ENCODE assay signal across 30 cellular contexts in genomic region chrX:22237479-22237878, GRCh38. TPM values are rescaled to one million over a fixed set of nuclear protein-coding genes. Genes with fewer than 3 reads are reported as not detected.
"Had no signal": no experiment of that assay in that cellular context is flagged by ENCODE, and none has a peak within 500 bp of the region (broad histone marks: within the 10 kb centered on the region; RNA-seq: fewer than 3 reads in every experiment).

No MANE protein-coding gene starts in this region.

- H3K36me3 Mint-ChIP-seq: activated naive CD4-positive, alpha-beta T cell treated with anti-CD3 and anti-CD28 coated beads, Interleukin-2, amount 10 ng/mL, durations not matched to agents 7 days and 5 days; natural killer cell treated with Interleukin-12 subunit alpha and Interleukin-12 subunit beta and Interleukin-15 and Interleukin-18, amount 100 ng/mL, for 72 hours had no signal

- H3K27me3 Mint-ChIP-seq: activated naive CD4-positive, alpha-beta T cell treated with anti-CD3 and anti-CD28 coated beads, Interleukin-2, amount 10 ng/mL, durations not matched to agents 7 days and 5 days; activated naive CD8-positive, alpha-beta T cell treated with anti-CD3 and anti-CD28 coated beads, Interleukin-2, amount 10 ng/mL, durations not matched to agents 7 days and 5 days; stimulated activated naive CD8-positive, alpha-beta T cell treated with anti-CD3 and anti-CD28 coated beads, Interleukin-15, amount 100 ng/mL, for 72 hours; type B pancreatic cell had no signal

- H3K27me3 ChIP-seq: neutrophil, sigmoid colon, uterus had no signal

- H3K36me3 ChIP-seq: left ventricle myocardium inferior, neutrophil, pancreas, prostate gland, sigmoid colon, uterus had no signal

- H3K4me2 ChIP-seq: smooth muscle cell had no signal

- H3K9me3 Mint-ChIP-seq: activated naive CD8-positive, alpha-beta T cell treated with anti-CD3 and anti-CD28 coated beads, Interleukin-2, amount 10 ng/mL, durations not matched to agents 7 days and 5 days; stimulated activated memory B cell treated with anti-CD40 and anti-IgM and Interleukin-4, amounts not matched to agents 10 μg/mL and 1 μg/mL and 100 μg/mL, for 72 hours; stimulated activated naive CD8-positive, alpha-beta T cell treated with anti-CD3 and anti-CD28 coated beads, Interleukin-15, amount 100 ng/mL, for 72 hours; T-helper 2 cell treated with Interferon-gamma antibody and Interleukin-4, amounts not matched to agents 5 μg/mL and 100 μg/mL, for 36 hours had no signal

- H3K4me1 Mint-ChIP-seq: activated CD4-positive, alpha-beta T cell treated with anti-CD3 and anti-CD28 coated beads for 36 hours; activated naive CD4-positive, alpha-beta T cell treated with anti-CD3 and anti-CD28 coated beads, Interleukin-2, amount 10 ng/mL, durations not matched to agents 7 days and 5 days; activated naive CD8-positive, alpha-beta T cell treated with anti-CD3 and anti-CD28 coated beads, Interleukin-2, amount 10 ng/mL, durations not matched to agents 7 days and 5 days; stimulated activated memory B cell treated with anti-CD40 and anti-IgM and Interleukin-4, amounts not matched to agents 10 μg/mL and 1 μg/mL and 100 μg/mL, for 72 hours; stimulated activated naive CD8-positive, alpha-beta T cell treated with anti-CD3 and anti-CD28 coated beads, Interleukin-15, amount 100 ng/mL, for 72 hours had no signal

- H3K4me1 ChIP-seq: left ventricle myocardium inferior, pancreas, prostate gland, sigmoid colon, uterus had no signal

- H3K4me3 ChIP-seq: left ventricle myocardium inferior, lung, mucosa of descending colon, pancreas, prostate gland, sigmoid colon, smooth muscle cell, uterus had no signal

- H3K9me3 ChIP-seq: left ventricle myocardium inferior, mucosa of descending colon, neutrophil, pancreas, prostate gland, sigmoid colon, uterus had no signal

- DNase-seq: activated CD4-positive, alpha-beta T cell treated with anti-CD3 and anti-CD28 coated beads for 36 hours; activated CD4-positive, CD25-positive, alpha-beta regulatory T cell; activated effector memory CD4-positive, alpha-beta T cell treated with anti-CD3 and anti-CD28 coated beads, Interleukin-2, amount 50 U/mL, for 16 hours; activated naive CD4-positive, alpha-beta T cell treated with anti-CD3 and anti-CD28 coated beads, Interleukin-2, amount 10 ng/mL, durations not matched to agents 7 days and 5 days; activated naive CD8-positive, alpha-beta T cell treated with anti-CD3 and anti-CD28 coated beads, Interleukin-2, amount 10 ng/mL, durations not matched to agents 7 days and 5 days; activated T-cell treated with anti-CD3 and anti-CD28 coated beads for 4 hours; amniotic stem cell; caudate nucleus; foreskin melanocyte; left ventricle myocardium inferior; mesendoderm; mucosa of descending colon; pancreas; sigmoid colon; stimulated activated CD4-positive, alpha-beta T cell treated with anti-CD3 and anti-CD28 coated beads, Interleukin-1b, Interleukin-23, amount 100 ng/mL, for 48 hours; stimulated activated CD4-positive, alpha-beta T cell treated with anti-CD3 and anti-CD28 coated beads, Interleukin-4, amount 100 ng/mL, for 4 hours; stimulated activated CD8-positive, alpha-beta memory T cell treated with anti-CD3 and anti-CD28 coated beads, Interleukin-4, amount 100 ng/mL, for 48 hours; stimulated activated naive CD8-positive, alpha-beta T cell treated with anti-CD3 and anti-CD28 coated beads, Interleukin-15, amount 100 ng/mL, for 72 hours; substantia nigra; T-helper 1 cell; uterus had no signal

- H3K27ac ChIP-seq: left ventricle myocardium inferior, neutrophil, pancreas, prostate gland, sigmoid colon, uterus had no signal

- H3K27ac Mint-ChIP-seq: activated CD4-positive, alpha-beta T cell treated with anti-CD3 and anti-CD28 coated beads for 36 hours; activated naive CD4-positive, alpha-beta T cell treated with anti-CD3 and anti-CD28 coated beads, Interleukin-2, amount 10 ng/mL, durations not matched to agents 7 days and 5 days; activated naive CD8-positive, alpha-beta T cell treated with anti-CD3 and anti-CD28 coated beads, Interleukin-2, amount 10 ng/mL, durations not matched to agents 7 days and 5 days; natural killer cell treated with Interleukin-12 subunit alpha and Interleukin-12 subunit beta and Interleukin-15 and Interleukin-18, amount 100 ng/mL, for 72 hours; stimulated activated memory B cell treated with anti-CD40 and anti-IgM and Interleukin-4, amounts not matched to agents 10 μg/mL and 1 μg/mL and 100 μg/mL, for 72 hours; T-helper 2 cell treated with Interferon-gamma antibody and Interleukin-4, amounts not matched to agents 5 μg/mL and 100 μg/mL, for 36 hours; type B pancreatic cell had no signal

- H3K4me3 Mint-ChIP-seq: activated CD4-positive, alpha-beta T cell treated with anti-CD3 and anti-CD28 coated beads for 36 hours; activated naive CD4-positive, alpha-beta T cell treated with anti-CD3 and anti-CD28 coated beads, Interleukin-2, amount 10 ng/mL, durations not matched to agents 7 days and 5 days; activated naive CD8-positive, alpha-beta T cell treated with anti-CD3 and anti-CD28 coated beads, Interleukin-2, amount 10 ng/mL, durations not matched to agents 7 days and 5 days; natural killer cell treated with Interleukin-12 subunit alpha and Interleukin-12 subunit beta and Interleukin-15 and Interleukin-18, amount 100 ng/mL, for 72 hours; stimulated activated memory B cell treated with anti-CD40 and anti-IgM and Interleukin-4, amounts not matched to agents 10 μg/mL and 1 μg/mL and 100 μg/mL, for 72 hours; stimulated activated naive CD8-positive, alpha-beta T cell treated with anti-CD3 and anti-CD28 coated beads, Interleukin-15, amount 100 ng/mL, for 72 hours; T-helper 2 cell treated with Interferon-gamma antibody and Interleukin-4, amounts not matched to agents 5 μg/mL and 100 μg/mL, for 36 hours; type B pancreatic cell had no signal

RNA-seq across cellular contexts. Expression of gene CBLL2, which starts 35.2 kb away (rescaled TPM):
- polyA plus RNA-seq: lung, pancreas, sigmoid colon, smooth muscle cell, thymus had no signal
